ENCODE assay signal across 8 cellular contexts in genomic region chr2:231601356-231602229, GRCh38. TPM values are rescaled to one million over a fixed set of nuclear protein-coding genes. Genes with fewer than 3 reads are reported as not detected.
DNase-seq lines count a peak whose midpoint lies in the region; ATAC-seq and TF ChIP-seq lines count a peak whose summit lies in the region.

No MANE protein-coding gene starts in this region.

- ATAC-seq in naive thymus-derived CD8-positive, alpha-beta T cell = peak; percentile 29 to 37
- peak; percentile 75 for ATAC-seq in stimulated activated effector memory CD8-positive, alpha-beta T cell treated with anti-CD3 and anti-CD28 coated beads, Interleukin-12 subunit alpha, Interleukin-12 subunit beta, amount 100 ng/mL, for 72 hours
- ATAC-seq in GM19455 (IDR thresholded peaks at IDR 0.05; ENCODE audit: unreplicated experiment) = no peak

- H3K4me1 Mint-ChIP-seq in naive thymus-derived CD8-positive, alpha-beta T cell = peaks cover 7 to 25% (median 9%) of the 10 kb centered on the region in 4 donors
- H3K4me1 Mint-ChIP-seq in stimulated activated effector memory CD8-positive, alpha-beta T cell treated with anti-CD3 and anti-CD28 coated beads, Interleukin-12 subunit alpha, Interleukin-12 subunit beta, amount 100 ng/mL, for 72 hours = peaks cover 10% of the 10 kb centered on the region

- peak overlapping the region in 9 of 10 donors; percentile 6 to 96 (median 86) for H3K27ac Mint-ChIP-seq in naive thymus-derived CD8-positive, alpha-beta T cell
- H3K27ac Mint-ChIP-seq in stimulated activated effector memory CD8-positive, alpha-beta T cell treated with anti-CD3 and anti-CD28 coated beads, Interleukin-12 subunit alpha, Interleukin-12 subunit beta, amount 100 ng/mL, for 72 hours = peak overlapping the region; percentile 40

- H3K36me3 Mint-ChIP-seq in naive thymus-derived CD8-positive, alpha-beta T cell = no peaks in the 10 kb centered on the region
- peaks cover 6% of the 10 kb centered on the region for H3K36me3 Mint-ChIP-seq in stimulated activated effector memory CD8-positive, alpha-beta T cell treated with anti-CD3 and anti-CD28 coated beads, Interleukin-12 subunit alpha, Interleukin-12 subunit beta, amount 100 ng/mL, for 72 hours

- H3K4me3 Mint-ChIP-seq in naive thymus-derived CD8-positive, alpha-beta T cell = peak overlapping the region in 3 of 10 donors; percentile 31 to 68 (median 62)
- no peak overlapping the region for H3K4me3 Mint-ChIP-seq in stimulated activated effector memory CD8-positive, alpha-beta T cell treated with anti-CD3 and anti-CD28 coated beads, Interleukin-12 subunit alpha, Interleukin-12 subunit beta, amount 100 ng/mL, for 72 hours

- TF ChIP-seq POLR2A in erythroblast (IDR thresholded peaks at IDR 0.05; ENCODE audit: low read length) = no peak

- H3K27me3 Mint-ChIP-seq in naive thymus-derived CD8-positive, alpha-beta T cell = peaks cover 0 to 7% (median 0%) of the 10 kb centered on the region in 5 donors

- POLR2A ChIA-PET in naive thymus-derived CD8-positive, alpha-beta T cell (lab: Charles Lee) = no interaction called here

- in situ Hi-C loops in G401 (cut with HindIII; ENCODE audit: low sequenced_read_pairs) = no loop called here

- no peaks in the 10 kb centered on the region for H3K9me3 Mint-ChIP-seq in naive thymus-derived CD8-positive, alpha-beta T cell
- H3K9me3 Mint-ChIP-seq in stimulated activated effector memory CD8-positive, alpha-beta T cell treated with anti-CD3 and anti-CD28 coated beads, Interleukin-12 subunit alpha, Interleukin-12 subunit beta, amount 100 ng/mL, for 72 hours = no peaks in the 10 kb centered on the region

- DNase-seq in G401 (ENCODE audit: low spot score) (peak; percentile 76), HUDEP-2 (lab: John Stamatoyannopoulos, UW; ENCODE audit: unreplicated experiment in 76 of 76) (peak in 68 of 76 experiments; percentile 2 to 84 (median 62)), OCI-M2 (lab: John Stamatoyannopoulos, UW; ENCODE audit: unreplicated experiment) (peak; percentile 6), activated T-cell treated with anti-CD3 and anti-CD28 coated beads for 24 hours (ENCODE audit: low read depth) (peak; percentile 67), erythroblast (lab: John Stamatoyannopoulos, UW) (peak; percentile 78 to 91)
- peak; percentile 42 to 87 (median 68) for DNase-seq in naive thymus-derived CD8-positive, alpha-beta T cell
- DNase-seq in stimulated activated effector memory CD8-positive, alpha-beta T cell treated with anti-CD3 and anti-CD28 coated beads, Interleukin-12 subunit alpha, Interleukin-12 subunit beta, amount 100 ng/mL, for 72 hours (ENCODE audit: low spot score in 2 of 2) = peak; percentile 78 to 90

RNA-seq across cellular contexts. Expression of gene TEX44, which starts 8.9 kb away (rescaled TPM):
- not detected in 2 replicates for total RNA-seq in G401 (2014; rRNA removed; shearing (Covaris generic))
- not detected for total RNA-seq in naive thymus-derived CD8-positive, alpha-beta T cell
- polyA plus RNA-seq in naive thymus-derived CD8-positive, alpha-beta T cell = not detected

Comparison
In these comparisons a context has a peak if more than half of its experiments do, and no peak if none do; other contexts are left out.
1. DNase-seq: peak in every context shown above with its lines; median percentile 84 in erythroblast; 84 in stimulated activated effector memory CD8-positive, alpha-beta T cell treated with anti-CD3 and anti-CD28 coated beads, Interleukin-12 subunit alpha, Interleukin-12 subunit beta, amount 100 ng/mL, for 72 hours; 76 in G401; 68 in naive thymus-derived CD8-positive, alpha-beta T cell; 67 in activated T-cell treated with anti-CD3 and anti-CD28 coated beads for 24 hours; 62 in HUDEP-2; 6 in OCI-M2.